9 cellular contexts compared by ENCODE assay signal in the genomic region with DNA sequence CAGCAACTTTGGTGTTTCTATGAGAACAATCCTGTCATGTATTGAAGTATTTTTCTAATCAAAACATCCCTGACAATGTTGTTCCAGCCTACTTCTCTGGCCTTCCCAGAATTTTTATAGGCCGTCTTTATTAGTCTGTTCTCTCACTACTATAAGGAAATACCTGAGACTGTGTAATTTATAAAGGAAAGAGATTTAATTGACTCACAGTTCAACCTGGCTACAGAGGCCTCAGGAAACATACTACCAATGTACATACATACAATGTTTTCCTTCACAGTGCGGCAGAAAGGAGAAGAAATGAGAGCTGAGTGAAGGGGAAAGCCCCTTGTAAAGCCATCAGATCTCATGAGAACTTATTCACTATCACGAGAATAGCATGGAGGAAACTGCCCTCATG.
"Had no signal": no experiment of that assay in that cellular context is flagged by ENCODE, and none has a peak within 500 bp of the region (broad histone marks: within the 10 kb centered on the region; RNA-seq: fewer than 3 reads in every experiment).

No MANE protein-coding gene starts in this region.

- H3K4me1 ChIP-seq: HAP-1 had no signal

- H3K36me3 ChIP-seq: HAP-1 had no signal

- H3K27ac ChIP-seq: GM23248 had no signal

- ATAC-seq: HCT116, K562 had no signal

- DNase-seq: GM23248, GOT3, H7, HFFc6, IMR-90, KG1 had no signal

- H3K9me3 ChIP-seq: HAP-1 had no signal

- H3K4me3 ChIP-seq: GM23248, HAP-1, K562 had no signal
